2 cellular contexts compared by ENCODE assay signal in genomic region chr12:7076493-7076892, GRCh38.
TF ChIP-seq lines count a peak whose summit lies in the region.

No MANE protein-coding gene starts in this region.

TF ChIP-seq in A549, 52 proteins besides CTCF, POLR2A, EP300 and RAD21:
- TF ChIP-seq PHF8 (IDR thresholded peaks at IDR 0.05; ENCODE audit: borderline replicate concordance, low read depth): no peak
- TF ChIP-seq HOXA7 (CRISPR knock-in tag; IDR thresholded peaks at IDR 0.05): no peak
- no peak for TF ChIP-seq CHD4 (IDR thresholded peaks at IDR 0.05; ENCODE audit: borderline replicate concordance)
- TF ChIP-seq TP53 (CRISPR knock-in tag; IDR thresholded peaks at IDR 0.05): no peak
- TF ChIP-seq HEYL (CRISPR knock-in tag; IDR thresholded peaks at IDR 0.05): no peak
TF ChIP-seq in A549: peak in this region for 0.

TF ChIP-seq in IMR-90, 13 proteins besides CTCF, POLR2A, EP300 and RAD21:
- no peak for TF ChIP-seq CHD1 (IDR thresholded peaks at IDR 0.05; ENCODE audit: low read depth, low read length)
- TF ChIP-seq MAZ (IDR thresholded peaks at IDR 0.05; ENCODE audit: borderline replicate concordance, low read depth, low read length): no peak
- no peak for TF ChIP-seq MXI1 (IDR thresholded peaks at IDR 0.05; ENCODE audit: borderline replicate concordance, low read depth, low read length)
- no peak for TF ChIP-seq MAFK (IDR thresholded peaks at IDR 0.05; ENCODE audit: low read depth, low read length)
- no peak for TF ChIP-seq RFX5 (IDR thresholded peaks at IDR 0.05; ENCODE audit: low read depth, low read length)
- no peak for TF ChIP-seq USF2 (IDR thresholded peaks at IDR 0.05; ENCODE audit: low read depth, low read length)
- TF ChIP-seq, protein P1, sequence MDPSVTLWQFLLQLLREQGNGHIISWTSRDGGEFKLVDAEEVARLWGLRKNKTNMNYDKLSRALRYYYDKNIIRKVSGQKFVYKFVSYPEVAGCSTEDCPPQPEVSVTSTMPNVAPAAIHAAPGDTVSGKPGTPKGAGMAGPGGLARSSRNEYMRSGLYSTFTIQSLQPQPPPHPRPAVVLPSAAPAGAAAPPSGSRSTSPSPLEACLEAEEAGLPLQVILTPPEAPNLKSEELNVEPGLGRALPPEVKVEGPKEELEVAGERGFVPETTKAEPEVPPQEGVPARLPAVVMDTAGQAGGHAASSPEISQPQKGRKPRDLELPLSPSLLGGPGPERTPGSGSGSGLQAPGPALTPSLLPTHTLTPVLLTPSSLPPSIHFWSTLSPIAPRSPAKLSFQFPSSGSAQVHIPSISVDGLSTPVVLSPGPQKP (IDR thresholded peaks at IDR 0.05; ENCODE audit: borderline replicate concordance, low read depth, low read length): no peak
- no peak for TF ChIP-seq BHLHE40 (IDR thresholded peaks at IDR 0.05; ENCODE audit: low read depth, low read length)
- no peak for TF ChIP-seq NFE2L2 (IDR thresholded peaks at IDR 0.05; ENCODE audit: low read depth, low read length)
- no peak for TF ChIP-seq SMC3 (IDR thresholded peaks at IDR 0.05; ENCODE audit: low read depth, low read length)
- no peak for TF ChIP-seq FOS (IDR thresholded peaks at IDR 0.05; ENCODE audit: low read depth, low read length)
- TF ChIP-seq CEBPB (IDR thresholded peaks at IDR 0.05; ENCODE audit: low read depth, low read length): no peak
- TF ChIP-seq RCOR1 (IDR thresholded peaks at IDR 0.05; ENCODE audit: insufficient replicate concordance, low read length): no peak
